In the genomic region with DNA sequence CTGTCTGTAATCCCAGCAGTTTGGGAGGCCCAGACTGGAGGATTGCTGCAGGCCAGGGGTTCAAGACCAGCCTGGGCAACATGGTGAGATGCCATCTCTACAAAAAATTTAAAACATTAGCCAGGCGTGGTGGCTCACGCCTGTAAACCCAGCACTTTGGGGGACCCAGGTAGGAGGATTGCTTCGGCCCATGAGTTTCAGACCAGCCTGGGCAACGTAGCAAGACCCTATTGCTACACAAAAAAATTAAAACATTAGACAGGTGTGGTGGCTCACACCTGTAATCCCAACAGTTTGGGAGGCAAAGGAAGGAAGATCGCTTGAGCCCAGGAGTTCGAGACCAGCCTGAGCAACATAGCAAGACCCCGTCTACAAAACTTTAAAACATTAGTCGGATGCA, we compare ENCODE assay signal across 8 cellular contexts. TPM values are rescaled to one million over a fixed set of nuclear protein-coding genes. Genes with fewer than 3 reads are reported as not detected.
DNase-seq lines count a peak whose midpoint lies in the region; ATAC-seq and TF ChIP-seq lines count a peak whose summit lies in the region.

No MANE protein-coding gene starts in this region.

- no peak for TF ChIP-seq POLR2A in suprapubic skin (IDR thresholded peaks at IDR 0.05)

- H3K27ac Mint-ChIP-seq in T-helper 1 cell treated with Interleukin-12 subunit alpha and Interleukin-12 subunit beta and Interleukin-4 antibody, amounts not matched to agents 30 μg/mL and 1 μg/mL, for 36 hours: peak overlapping the region; percentile 80

- H3K9me3 Mint-ChIP-seq in T-helper 1 cell treated with Interleukin-12 subunit alpha and Interleukin-12 subunit beta and Interleukin-4 antibody, amounts not matched to agents 30 μg/mL and 1 μg/mL, for 36 hours: no peaks in the 10 kb centered on the region

- H3K36me3 Mint-ChIP-seq in T-helper 1 cell treated with Interleukin-12 subunit alpha and Interleukin-12 subunit beta and Interleukin-4 antibody, amounts not matched to agents 30 μg/mL and 1 μg/mL, for 36 hours (ENCODE audit: low read depth): peaks cover 6% of the 10 kb centered on the region

- H3K27me3 ChIP-seq in left lung: no peaks in the 10 kb centered on the region
- no peaks in the 10 kb centered on the region for H3K27me3 ChIP-seq in suprapubic skin

- H3K4me3 ChIP-seq in left lung (peak overlapping the region; percentile 82 to 84), suprapubic skin (peak overlapping the region; percentile 78)

- DNase-seq in T-helper 1 cell: no peak
- peak in 1 of 2 donors; percentile 20 for DNase-seq in left lung
- no peak for DNase-seq in suprapubic skin (ENCODE audit: low spot score in 2 of 2)
- no peak for DNase-seq in NCI-H1048 (lab: John Stamatoyannopoulos, UW)
- no peak for DNase-seq in NAMALWA (ENCODE audit: low spot score)

- TF ChIP-seq CTCF in left lung (IDR thresholded peaks at IDR 0.05) (no peak), suprapubic skin (IDR thresholded peaks at IDR 0.05) (no peak)

- H3K9me3 ChIP-seq in left lung (no peaks in the 10 kb centered on the region), suprapubic skin (no peaks in the 10 kb centered on the region)

- TF ChIP-seq EP300 in suprapubic skin (IDR thresholded peaks at IDR 0.05): no peak

- ATAC-seq in left lung: no peak
- no peak for ATAC-seq in HG02852 (IDR thresholded peaks at IDR 0.05; ENCODE audit: unreplicated experiment)

- H3K4me3 Mint-ChIP-seq in T-helper 1 cell treated with Interleukin-12 subunit alpha and Interleukin-12 subunit beta and Interleukin-4 antibody, amounts not matched to agents 30 μg/mL and 1 μg/mL, for 36 hours: peak overlapping the region; percentile 83

- peaks cover 27% of the 10 kb centered on the region for H3K4me1 Mint-ChIP-seq in T-helper 1 cell treated with Interleukin-12 subunit alpha and Interleukin-12 subunit beta and Interleukin-4 antibody, amounts not matched to agents 30 μg/mL and 1 μg/mL, for 36 hours (ENCODE audit: low read depth)

- WGBS in suprapubic skin: 94% methylated on average over 8 of the region's 8 CpGs

- H3K27me3 Mint-ChIP-seq in T-helper 1 cell treated with Interleukin-12 subunit alpha and Interleukin-12 subunit beta and Interleukin-4 antibody, amounts not matched to agents 30 μg/mL and 1 μg/mL, for 36 hours (ENCODE audit: low read depth): no peaks in the 10 kb centered on the region

- H3K36me3 ChIP-seq in left lung (peaks cover 0 to 8% of the 10 kb centered on the region in 2 donors), suprapubic skin (peaks cover 5% of the 10 kb centered on the region)

- H3K27ac ChIP-seq in angular gyrus (ENCODE audit: low read depth, low read length) (peak overlapping the region; percentile 31), left lung (peak overlapping the region; percentile 88 to 89), suprapubic skin (peak overlapping the region; percentile 91)

- peaks cover 21 to 33% of the 10 kb centered on the region in 2 donors for H3K4me1 ChIP-seq in left lung
- H3K4me1 ChIP-seq in suprapubic skin: peaks cover 42% of the 10 kb centered on the region

- intact Hi-C loops in left lung (cut with DNase I): no loop called here

RNA-seq across cellular contexts. Expression of a gene that starts 1.3 kb away (rescaled TPM):
- 10 to 100 TPM; 28.8 to 31.5 TPM for total RNA-seq in left lung
- total RNA-seq in suprapubic skin: 10 to 100 TPM in 3 of 4 donors, 1 to 10 TPM in 1; 8.2 to 35.7 (median 16.1) TPM

RNA-seq across cellular contexts. Expression of a gene that starts 1.3 kb away (rescaled TPM):
- total RNA-seq in left lung (10 to 100 TPM; 32.2 to 37.5 TPM), suprapubic skin (10 to 100 TPM; 41.5 to 67.3 (median 55.1) TPM)

Comparison
In these comparisons a context has a peak if more than half of its experiments do, and no peak if none do; other contexts are left out.
1. H3K27ac ChIP-seq: peak in every context shown above with its lines; median percentile 91 in suprapubic skin; 88 in left lung; 31 in angular gyrus.